18 cellular contexts compared by ENCODE assay signal in genomic region chr15:59366368-59367021, GRCh38. TPM values are rescaled to one million over a fixed set of nuclear protein-coding genes. Genes with fewer than 3 reads are reported as not detected.
DNase-seq lines count a peak whose midpoint lies in the region; ATAC-seq and TF ChIP-seq lines count a peak whose summit lies in the region.
"Had no signal": no experiment of that assay in that cellular context is flagged by ENCODE, and none has a peak within 500 bp of the region (broad histone marks: within the 10 kb centered on the region; RNA-seq: fewer than 3 reads in every experiment).

No MANE protein-coding gene starts in this region.

- H3K4me3 ChIP-seq in OCI-LY1 (ENCODE audit: low read depth, low read length, poor library complexity, severe bottlenecking) (no peak overlapping the region), spleen (no peak overlapping the region)
- H3K4me3 ChIP-seq: adrenal gland, esophagus muscularis mucosa, GM23338, SJSA1 had no signal

- H3K4me1 ChIP-seq in OCI-LY1 (ENCODE audit: insufficient read depth, low read length, severe bottlenecking), result peaks cover 48% of the 10 kb centered on the region
- H3K4me1 ChIP-seq in spleen, result peaks cover 0 to 62% (median 31%) of the 10 kb centered on the region in 6 donors

- peak overlapping the region; percentile 51; the same call in 1 of the 2 replicates for H3K4me2 ChIP-seq in OCI-LY1 (ENCODE audit: low read length)
- H3K4me2 ChIP-seq: GM23338 had no signal

- peaks cover 32% of the 10 kb centered on the region for H3K27me3 Mint-ChIP-seq in nephron (ENCODE audit: low read depth)
- peaks cover 29% of the 10 kb centered on the region for H3K27me3 Mint-ChIP-seq in activated T-helper 17 cell treated with anti-CD3 and anti-CD28 coated beads, Interleukin-2, amount 50 U/mL, for 72 hours

- H3K9me2 ChIP-seq in OCI-LY1 (ENCODE audit: low read depth, low read length), result no peaks in the 10 kb centered on the region

- no peak overlapping the region for H2AFZ ChIP-seq in OCI-LY1 (ENCODE audit: low read length)
- H2AFZ ChIP-seq: GM23338 had no signal

- TF ChIP-seq CTCF in OCI-LY1 (IDR thresholded peaks at IDR 0.05; ENCODE audit: low read length) (no peak), nephron (IDR thresholded peaks at IDR 0.05; ENCODE audit: unreplicated experiment in 3 of 3) (no peak), spleen (IDR thresholded peaks at IDR 0.05 in 8 of 11, conservative IDR thresholded peaks at IDR 0.05 in 3 of 11) (no peak)

- no peak for TF ChIP-seq POLR2A in spleen (IDR thresholded peaks at IDR 0.05)

- no peak overlapping the region for H3K4me3 Mint-ChIP-seq in nephron
- no peak overlapping the region for H3K4me3 Mint-ChIP-seq in activated T-helper 17 cell treated with anti-CD3 and anti-CD28 coated beads, Interleukin-2, amount 50 U/mL, for 72 hours
- H3K4me3 Mint-ChIP-seq: activated CD4-positive, alpha-beta memory T cell treated with anti-CD3 and anti-CD28 coated beads for 36 hours; activated T-cell treated with anti-CD3 and anti-CD28 coated beads, Interleukin-2, amount 50 U/mL, for 72 hours; GM23338 had no signal

- H4K20me1 ChIP-seq in OCI-LY1 (ENCODE audit: insufficient read depth, low read length), result no peaks in the 10 kb centered on the region

- H3K79me2 ChIP-seq in OCI-LY1 (ENCODE audit: insufficient read depth, low read length), result peaks cover 94% of the 10 kb centered on the region

- H3K27ac ChIP-seq in OCI-LY1 (ENCODE audit: low read depth, low read length, poor library complexity, severe bottlenecking) (no peak overlapping the region), epithelial cell of prostate (peak overlapping the region; percentile 73), spleen (no peak overlapping the region)
- H3K27ac ChIP-seq: adrenal gland, esophagus muscularis mucosa, SJSA1 had no signal

- no peak overlapping the region for H3K9ac ChIP-seq in OCI-LY1 (ENCODE audit: low read length)

- no peaks in the 10 kb centered on the region for H3K27me3 ChIP-seq in OCI-LY1 (ENCODE audit: insufficient read depth, low read length)
- H3K27me3 ChIP-seq in spleen (replicated peaks in 1 of 7), result peaks cover 0 to 11% (median 0%) of the 10 kb centered on the region in 7 donors
- H3K27me3 ChIP-seq: adrenal gland, esophagus muscularis mucosa, SJSA1 had no signal

- peaks cover 23% of the 10 kb centered on the region for H3K36me3 ChIP-seq in OCI-LY1 (ENCODE audit: insufficient read depth, low read length)
- H3K36me3 ChIP-seq in spleen, result no peaks in the 10 kb centered on the region
- H3K36me3 ChIP-seq: adrenal gland, esophagus muscularis mucosa had no signal

- WGBS in spleen, 5 donors, result 57 to 76% (median 61%) methylated on average over 7 of the region's 7 CpGs

- intact Hi-C loops in spleen (cut with DNase I; ENCODE audit: low total_unique reads), result no loop called here

- DNase-seq in EL (peak; percentile 28), epithelial cell of prostate (ENCODE audit: low read depth, low spot score) (peak; percentile 18), spleen (no peak), NCI-H146 treated with DMSO at 0.1 percent for 48 hours (lab: John Stamatoyannopoulos, UW; ENCODE audit: unreplicated experiment) (no peak), occipital lobe (lab: John Stamatoyannopoulos, UW) (no peak)
- DNase-seq: activated CD4-positive, alpha-beta memory T cell treated with anti-CD3 and anti-CD28 coated beads for 36 hours; activated T-cell treated with anti-CD3 and anti-CD28 coated beads, Interleukin-2, amount 50 U/mL, for 72 hours; DMS79; NCI-H1092 treated with DMSO at 0.1 percent for 48 hours; NCI-H2171 treated with DMSO at 0.1 percent for 48 hours; stimulated activated naive CD8-positive, alpha-beta T cell treated with anti-CD3 and anti-CD28 coated beads, Interleukin-15, Interleukin-2, amounts not matched to agents 100 U/mL and 50 U/mL, for 24 hours had no signal

- H3K27ac Mint-ChIP-seq in nephron, result peak overlapping the region in 2 of 3 experiments; percentile 56 to 73
- H3K27ac Mint-ChIP-seq in activated T-helper 17 cell treated with anti-CD3 and anti-CD28 coated beads, Interleukin-2, amount 50 U/mL, for 72 hours, result no peak overlapping the region
- H3K27ac Mint-ChIP-seq: activated CD4-positive, alpha-beta memory T cell treated with anti-CD3 and anti-CD28 coated beads for 36 hours; activated T-cell treated with anti-CD3 and anti-CD28 coated beads, Interleukin-2, amount 50 U/mL, for 72 hours; GM23338 had no signal

- no peaks in the 10 kb centered on the region for H3K9me3 ChIP-seq in OCI-LY1 (ENCODE audit: low read length)
- no peaks in the 10 kb centered on the region for H3K9me3 ChIP-seq in spleen
- H3K9me3 ChIP-seq: adrenal gland, esophagus muscularis mucosa, SJSA1 had no signal

- peaks cover 4% of the 10 kb centered on the region for H3K36me3 Mint-ChIP-seq in nephron (ENCODE audit: low read depth)
- H3K36me3 Mint-ChIP-seq in activated T-helper 17 cell treated with anti-CD3 and anti-CD28 coated beads, Interleukin-2, amount 50 U/mL, for 72 hours (ENCODE audit: low read depth), result peaks cover 10% of the 10 kb centered on the region

- H3F3A ChIP-seq in OCI-LY1 (ENCODE audit: insufficient read depth, low read length), result 0 out of 2 replicates have a peak, but pooled peaks cover 3% of the 10 kb centered on the region

- no peak for ATAC-seq in activated T-helper 17 cell treated with anti-CD3 and anti-CD28 coated beads, Interleukin-2, amount 50 U/mL, for 72 hours (replicated peaks)
- ATAC-seq: activated T-cell treated with anti-CD3 and anti-CD28 coated beads, Interleukin-2, amount 50 U/mL, for 72 hours; GM23338; stimulated activated naive CD8-positive, alpha-beta T cell treated with anti-CD3 and anti-CD28 coated beads, Interleukin-15, Interleukin-2, amounts not matched to agents 100 U/mL and 50 U/mL, for 24 hours had no signal

- no peaks in the 10 kb centered on the region for H3K9me3 Mint-ChIP-seq in nephron
- H3K9me3 Mint-ChIP-seq in activated T-helper 17 cell treated with anti-CD3 and anti-CD28 coated beads, Interleukin-2, amount 50 U/mL, for 72 hours, result no peaks in the 10 kb centered on the region
- H3K9me3 Mint-ChIP-seq: activated CD4-positive, alpha-beta memory T cell treated with anti-CD3 and anti-CD28 coated beads for 36 hours; activated T-cell treated with anti-CD3 and anti-CD28 coated beads, Interleukin-2, amount 50 U/mL, for 72 hours; GM23338 had no signal

- peaks cover 9% of the 10 kb centered on the region for H3K4me1 Mint-ChIP-seq in nephron
- peaks cover 4% of the 10 kb centered on the region for H3K4me1 Mint-ChIP-seq in activated T-helper 17 cell treated with anti-CD3 and anti-CD28 coated beads, Interleukin-2, amount 50 U/mL, for 72 hours

RNA-seq across cellular contexts. Expression of gene MYO1E, which starts 6.2 kb away (rescaled TPM):
- total RNA-seq in spleen (100 to 1,000 TPM in 1 of 7 donors, 10 to 100 TPM in 6; 58.4 to 115 (median 87.2) TPM), occipital lobe (31.2 TPM)
- 10 to 100 TPM; 21.3 to 33.7 (median 23.8) TPM for polyA plus RNA-seq in spleen
- 10 to 100 TPM; 29.3 to 30.1 TPM for total RNA-seq in activated T-helper 17 cell treated with anti-CD3 and anti-CD28 coated beads, Interleukin-2, amount 50 U/mL, for 72 hours

Comparison
In these comparisons a context has a peak if more than half of its experiments do, and no peak if none do; other contexts are left out.
1. DNase-seq: peak in EL (single experiment) and epithelial cell of prostate (single experiment); none in spleen (single experiment), NCI-H146 treated with DMSO at 0.1 percent for 48 hours (single experiment) and occipital lobe (single experiment).